ENCODE assay signal across 12 cellular contexts in the genomic region with DNA sequence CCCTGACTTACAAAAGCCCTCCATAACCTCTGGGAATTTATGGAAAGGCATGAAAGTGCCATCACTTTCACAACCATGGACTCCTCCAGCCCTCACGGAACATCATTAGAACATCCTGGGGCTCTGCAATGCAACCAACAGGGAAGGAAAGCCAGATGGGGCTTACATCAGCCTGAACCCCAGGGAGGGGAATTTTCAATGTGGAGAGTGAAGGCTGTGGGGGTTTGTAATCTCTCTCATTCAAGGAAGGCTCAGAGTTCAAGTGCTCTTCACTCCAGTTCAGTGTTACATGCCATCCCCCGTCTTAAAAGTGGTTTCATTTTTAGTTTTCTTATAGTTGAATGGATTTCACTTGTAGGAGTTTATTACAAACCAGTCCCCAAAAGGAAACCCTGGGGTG. TPM values are rescaled to one million over a fixed set of nuclear protein-coding genes. Genes with fewer than 3 reads are reported as not detected.
DNase-seq lines count a peak whose midpoint lies in the region; ATAC-seq and TF ChIP-seq lines count a peak whose summit lies in the region.
"Had no signal": no experiment of that assay in that cellular context is flagged by ENCODE, and none has a peak within 500 bp of the region (broad histone marks: within the 10 kb centered on the region; RNA-seq: fewer than 3 reads in every experiment).

No MANE protein-coding gene starts in this region.

- no peak for DNase-seq in heart left ventricle
- no peak for DNase-seq in left ventricle myocardium superior
- no peak for DNase-seq in activated T-helper 1 cell treated with anti-CD3 and anti-CD28 coated beads, Interleukin-12 subunit alpha, Interleukin-12 subunit beta, Interleukin-2, Interleukin-4 antibody, amounts not matched to agents 30 ng/mL and 10 ng/mL and 1 ng/mL, durations not matched to agents 14 hours and 24 hours and 36 hours (ENCODE audit: low spot score)
- DNase-seq in hepatocyte (ENCODE audit: low spot score): no peak
- no peak for DNase-seq in transverse colon
- DNase-seq in stimulated activated CD4-positive, alpha-beta T cell treated with anti-CD3 and anti-CD28 coated beads, Interleukin-2, amount 100 ng/mL, for 24 hours: no peak
- no peak for DNase-seq in NCI-H345 treated with DMSO at 0.1 percent for 48 hours (lab: John Stamatoyannopoulos, UW; ENCODE audit: unreplicated experiment)
- no peak for DNase-seq in substantia nigra (lab: John Stamatoyannopoulos, UW)
- DNase-seq: NCI-H1694 treated with DMSO at 0.1 percent for 48 hours had no signal

- no peak for TF ChIP-seq EP300 in transverse colon (IDR thresholded peaks at IDR 0.05; ENCODE audit: low read depth)

- no peaks in the 10 kb centered on the region for H3K9me2 ChIP-seq in hepatocyte (replicated peaks; ENCODE audit: insufficient read depth)

- H3K27me3 ChIP-seq in heart left ventricle (peaks cover 0 to 24% (median 0%) of the 10 kb centered on the region in 9 donors), hepatocyte (no peaks in the 10 kb centered on the region), transverse colon (peaks cover 6% of the 10 kb centered on the region)

- H3K36me3 Mint-ChIP-seq in activated T-helper 1 cell treated with anti-CD3 and anti-CD28 coated beads, Interleukin-12 subunit alpha, Interleukin-12 subunit beta, Interleukin-2, Interleukin-4 antibody, amounts not matched to agents 30 ng/mL and 10 ng/mL and 1 ng/mL, durations not matched to agents 14 hours and 24 hours and 36 hours (ENCODE audit: low read depth): no peaks in the 10 kb centered on the region

- ATAC-seq in heart left ventricle (no peak), left ventricle myocardium superior (no peak)

- no peaks in the 10 kb centered on the region for H3K9me3 ChIP-seq in heart left ventricle
- no peaks in the 10 kb centered on the region for H3K9me3 ChIP-seq in hepatocyte (ENCODE audit: low read depth)
- H3K9me3 ChIP-seq in transverse colon: no peaks in the 10 kb centered on the region

- TF ChIP-seq POLR2A in heart left ventricle (IDR thresholded peaks at IDR 0.05) (no peak), transverse colon (IDR thresholded peaks at IDR 0.05) (no peak)

- peak overlapping the region; percentile 63 for H3K27ac Mint-ChIP-seq in activated T-helper 1 cell treated with anti-CD3 and anti-CD28 coated beads, Interleukin-12 subunit alpha, Interleukin-12 subunit beta, Interleukin-2, Interleukin-4 antibody, amounts not matched to agents 30 ng/mL and 10 ng/mL and 1 ng/mL, durations not matched to agents 14 hours and 24 hours and 36 hours

- intact Hi-C loops in heart left ventricle (cut with DNase I) (loop anchor here in 5 of 10 donors (5.0 to 10.0 kb wide), 4 partner anchors 37 to 376 kb away; no protein-coding TSS in a partner anchor), left ventricle myocardium superior (cut with micrococcal nuclease) (no loop called here), transverse colon (cut with DNase I; ENCODE audit: low total_unique reads) (no loop called here)
- intact Hi-C loops in activated T-helper 1 cell treated with anti-CD3 and anti-CD28 coated beads, Interleukin-12 subunit alpha, Interleukin-12 subunit beta, Interleukin-2, Interleukin-4 antibody, amounts not matched to agents 30 ng/mL and 10 ng/mL and 1 ng/mL, durations not matched to agents 14 hours and 24 hours and 36 hours (cut with micrococcal nuclease): loop anchor here (5.0 kb wide), 1 partner anchor 228 kb away; no protein-coding TSS in a partner anchor

- H3K4me1 Mint-ChIP-seq in activated T-helper 1 cell treated with anti-CD3 and anti-CD28 coated beads, Interleukin-12 subunit alpha, Interleukin-12 subunit beta, Interleukin-2, Interleukin-4 antibody, amounts not matched to agents 30 ng/mL and 10 ng/mL and 1 ng/mL, durations not matched to agents 14 hours and 24 hours and 36 hours (ENCODE audit: low read depth): peaks cover 56% of the 10 kb centered on the region

- H3K79me2 ChIP-seq in hepatocyte: peaks cover 88% of the 10 kb centered on the region

- peak overlapping the region; percentile 82 for H3K4me2 ChIP-seq in hepatocyte

- TF ChIP-seq CTCF in heart left ventricle (IDR thresholded peaks at IDR 0.05): no peak
- TF ChIP-seq CTCF in hepatocyte (IDR thresholded peaks at IDR 0.05; ENCODE audit: poor library complexity): no peak
- no peak for TF ChIP-seq CTCF in transverse colon (IDR thresholded peaks at IDR 0.05)

- H3K27me3 Mint-ChIP-seq in activated T-helper 1 cell treated with anti-CD3 and anti-CD28 coated beads, Interleukin-12 subunit alpha, Interleukin-12 subunit beta, Interleukin-2, Interleukin-4 antibody, amounts not matched to agents 30 ng/mL and 10 ng/mL and 1 ng/mL, durations not matched to agents 14 hours and 24 hours and 36 hours (ENCODE audit: insufficient read depth): peaks cover 18% of the 10 kb centered on the region

- H3K27ac ChIP-seq in heart left ventricle: peak overlapping the region in 11 of 12 donors; percentile 81 to 99 (median 91)
- no peak overlapping the region for H3K27ac ChIP-seq in hepatocyte
- peak overlapping the region; percentile 90 to 91 (median 90) for H3K27ac ChIP-seq in transverse colon
- no peak overlapping the region for H3K27ac ChIP-seq in substantia nigra (ENCODE audit: low read depth, low read length, poor library complexity, severe bottlenecking)
- H3K27ac ChIP-seq: C4-2B, VCaP had no signal

- H3K4me3 ChIP-seq in heart left ventricle: peak overlapping the region in 9 of 12 donors; percentile 59 to 99 (median 80)
- no peak overlapping the region for H3K4me3 ChIP-seq in hepatocyte
- H3K4me3 ChIP-seq in transverse colon: no peak overlapping the region

- peaks cover 20 to 86% (median 73%) of the 10 kb centered on the region in 12 donors for H3K4me1 ChIP-seq in heart left ventricle
- H3K4me1 ChIP-seq in hepatocyte (ENCODE audit: insufficient read depth): peaks cover 49% of the 10 kb centered on the region
- peaks cover 15 to 66% (median 53%) of the 10 kb centered on the region in 4 donors for H3K4me1 ChIP-seq in transverse colon

- peak overlapping the region; percentile 49 for H3K4me3 Mint-ChIP-seq in activated T-helper 1 cell treated with anti-CD3 and anti-CD28 coated beads, Interleukin-12 subunit alpha, Interleukin-12 subunit beta, Interleukin-2, Interleukin-4 antibody, amounts not matched to agents 30 ng/mL and 10 ng/mL and 1 ng/mL, durations not matched to agents 14 hours and 24 hours and 36 hours

- H2AFZ ChIP-seq in hepatocyte: no peak overlapping the region

- H3K36me3 ChIP-seq in heart left ventricle: peaks cover 0 to 10% (median 7%) of the 10 kb centered on the region in 9 donors
- no peaks in the 10 kb centered on the region for H3K36me3 ChIP-seq in hepatocyte (replicated peaks; ENCODE audit: insufficient read depth, low read depth)
- H3K36me3 ChIP-seq in transverse colon: no peaks in the 10 kb centered on the region

- H4K20me1 ChIP-seq in hepatocyte (ENCODE audit: insufficient read depth, poor library complexity, severe bottlenecking): peaks cover 12% of the 10 kb centered on the region

- no peaks in the 10 kb centered on the region for H3K9me3 Mint-ChIP-seq in activated T-helper 1 cell treated with anti-CD3 and anti-CD28 coated beads, Interleukin-12 subunit alpha, Interleukin-12 subunit beta, Interleukin-2, Interleukin-4 antibody, amounts not matched to agents 30 ng/mL and 10 ng/mL and 1 ng/mL, durations not matched to agents 14 hours and 24 hours and 36 hours

- in situ Hi-C loops in transverse colon (cut with MboI; ENCODE audit: low pct_ligation_motif_present in 1 of 4, low pct_unique_long_range_greater_than_20kb in 1 of 4, low sequenced_read_pairs in 3 of 4): no loop called here

- 49 to 58% (median 54%) methylated on average over 2 of the region's 2 CpGs for WGBS in heart left ventricle, 4 donors
- WGBS in hepatocyte (ENCODE audit: low lambda C conversion rate, missing lambda C conversion rate): 76% methylated on average over 2 of the region's 2 CpGs
- WGBS in transverse colon (ENCODE audit: low coverage in 1 of 2), 2 donors: 48 to 80% methylated on average over 1 to 2 of the region's 2 CpGs

RNA-seq across cellular contexts. Expression of a gene that starts 5.7 kb away (rescaled TPM):
- total RNA-seq in heart left ventricle (10 to 100 TPM in 5 of 9 donors, 1 to 10 TPM in 4; 4.5 to 21.3 (median 13.8) TPM), left ventricle myocardium superior (8.3 TPM), hepatocyte (6.1 and 7.2 TPM in 2 replicates), transverse colon (10 to 100 TPM in 3 of 4 donors, 1 to 10 TPM in 1; 8.2 to 19.3 (median 15.7) TPM)
- polyA plus RNA-seq in heart left ventricle (1 to 10 TPM; 4.5 to 7.2 TPM), hepatocyte (4.3 and 8.5 TPM in 2 replicates)
- 1.7 and 2.4 TPM in 2 replicates for total RNA-seq in activated T-helper 1 cell treated with anti-CD3 and anti-CD28 coated beads, Interleukin-12 subunit alpha, Interleukin-12 subunit beta, Interleukin-2, Interleukin-4 antibody, amounts not matched to agents 30 ng/mL and 10 ng/mL and 1 ng/mL, durations not matched to agents 14 hours and 24 hours and 36 hours
- total RNA-seq: OCI-LY7 had no signal

Comparison
In these comparisons a context has a peak if more than half of its experiments do, and no peak if none do; other contexts are left out.
1. H3K27ac ChIP-seq: peak in heart left ventricle (11 of 12) and transverse colon (4 of 4); none in hepatocyte (single experiment) and substantia nigra (single experiment).
2. H3K4me3 ChIP-seq: peak in heart left ventricle (9 of 12); none in hepatocyte (single experiment) and transverse colon (0 of 4).